ENCODE assay signal across 1 cellular context in genomic region chr20:3909952-3910366, GRCh38.
TF ChIP-seq lines count a peak whose summit lies in the region.

No MANE protein-coding gene starts in this region.

TF ChIP-seq in GM23338, 12 proteins besides CTCF, POLR2A, EP300 and RAD21 (continued from another document):
- TF ChIP-seq ZNF462 (CRISPR knock-in tag; IDR thresholded peaks at IDR 0.05) (no peak), EZH2 (IDR thresholded peaks at IDR 0.05; ENCODE audit: low read depth, unreplicated experiment) (no peak), NANOG (IDR thresholded peaks at IDR 0.05; ENCODE audit: borderline replicate concordance) (no peak), JUNB (IDR thresholded peaks at IDR 0.05; ENCODE audit: unreplicated experiment) (no peak), REST (IDR thresholded peaks at IDR 0.05; ENCODE audit: unreplicated experiment) (no peak), EZH2phosphoT487 (IDR thresholded peaks at IDR 0.05; ENCODE audit: unreplicated experiment) (no peak)
TF ChIP-seq in GM23338: peak in this region for 0.
